Comparison of ENCODE assay signal across 10 cellular contexts in the genomic region with DNA sequence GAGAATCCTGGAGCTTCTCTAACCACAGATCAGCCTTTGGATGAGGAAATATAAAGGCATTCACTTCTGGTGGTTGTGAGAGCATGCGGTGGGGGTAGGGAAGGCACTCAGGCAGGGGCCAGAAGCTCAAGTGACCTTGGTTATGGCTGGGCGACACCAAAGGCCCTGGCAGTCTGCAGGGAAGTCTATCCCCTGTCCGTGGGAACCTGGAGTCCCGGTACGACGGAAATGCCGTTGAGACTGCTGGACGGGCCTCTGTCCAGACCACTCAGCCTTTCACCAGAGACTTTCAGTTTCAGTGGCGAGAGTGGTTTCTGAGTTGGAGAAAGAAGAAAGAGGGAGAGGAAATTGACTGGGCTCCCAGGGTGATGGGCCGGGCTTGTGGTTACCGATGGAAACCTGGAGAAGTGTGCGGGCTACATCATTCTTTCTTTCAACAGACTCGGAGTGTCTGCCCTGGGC. TPM values are rescaled to one million over a fixed set of nuclear protein-coding genes. Genes with fewer than 3 reads are reported as not detected.
DNase-seq lines count a peak whose midpoint lies in the region; ATAC-seq, FAIRE-seq and TF ChIP-seq lines count a peak whose summit lies in the region.
"Had no signal": no experiment of that assay in that cellular context is flagged by ENCODE, and none has a peak within 500 bp of the region (broad histone marks: within the 10 kb centered on the region; RNA-seq: fewer than 3 reads in every experiment).

No MANE protein-coding gene starts in this region.

- H3K36me3 ChIP-seq in HEK293 (ENCODE audit: control insufficient read depth in 2 of 2, insufficient read depth in 1 of 2, low read length in 2 of 2): no peaks in the 10 kb centered on the region
- peaks cover 10% of the 10 kb centered on the region for H3K36me3 ChIP-seq in astrocyte (ENCODE audit: insufficient read depth, low read length)
- no peaks in the 10 kb centered on the region for H3K36me3 ChIP-seq in lung (ENCODE audit: control insufficient read depth in 2 of 2, insufficient read depth in 2 of 2, low read length in 2 of 2)

- WGBS in lung, 2 donors: 6 to 8% methylated on average over 13 of the region's 13 CpGs

- peaks cover 7% of the 10 kb centered on the region for H3K27me3 Mint-ChIP-seq in astrocyte (ENCODE audit: low read depth, unreplicated experiment)

- POLR2A ChIA-PET in HEK293 (lab: Yijun Ruan, JAX): no interaction called here

- H3K36me3 Mint-ChIP-seq in astrocyte (ENCODE audit: low read depth, unreplicated experiment): peaks cover 49% of the 10 kb centered on the region

- H2AFZ ChIP-seq in astrocyte (ENCODE audit: low read depth, low read length): no peak overlapping the region

- H3K9me3 ChIP-seq in HEK293 (ENCODE audit: control insufficient read depth, insufficient read depth, low read depth, low read length): no peaks in the 10 kb centered on the region
- H3K9me3 ChIP-seq in astrocyte (ENCODE audit: insufficient read depth, low read depth, low read length): no peaks in the 10 kb centered on the region
- no peaks in the 10 kb centered on the region for H3K9me3 ChIP-seq in lung (ENCODE audit: control insufficient read depth in 2 of 2, insufficient read depth in 1 of 2, low read length in 1 of 2)

- no peaks in the 10 kb centered on the region for H3K79me2 ChIP-seq in astrocyte (ENCODE audit: insufficient read depth, low read length)

- H3K4me3 Mint-ChIP-seq in astrocyte (ENCODE audit: unreplicated experiment): peak overlapping the region; percentile 20

- FAIRE-seq in astrocyte (lab: Jason Lieb, UNC): no peak
- no peak for FAIRE-seq in GM12892 (lab: Jason Lieb, UNC)

- H3K27me3 ChIP-seq in astrocyte (ENCODE audit: insufficient read depth, low read length): no peaks in the 10 kb centered on the region
- no peaks in the 10 kb centered on the region for H3K27me3 ChIP-seq in lung (ENCODE audit: control insufficient read depth, insufficient read depth)
- H3K27me3 ChIP-seq: foreskin keratinocyte had no signal

- TF ChIP-seq CTCF in AG09319 (IDR thresholded peaks at IDR 0.05; ENCODE audit: low read depth, low read length): no peak
- no peak for TF ChIP-seq CTCF in HEK293 (tag by site-specific recombination; IDR thresholded peaks at IDR 0.05)
- no peak for TF ChIP-seq CTCF in astrocyte (IDR thresholded peaks at IDR 0.05; ENCODE audit: insufficient read depth, low read depth, low read length)
- no peak for TF ChIP-seq CTCF in lung (IDR thresholded peaks at IDR 0.05; ENCODE audit: control extremely low read depth, extremely low read depth)

- H3K9ac ChIP-seq in astrocyte (ENCODE audit: low read length): peak overlapping the region; percentile 67

- peak; percentile 47 for DNase-seq in AG09319 (ENCODE audit: extremely low read depth, low read depth)
- peak; percentile 94 for DNase-seq in astrocyte (ENCODE audit: low read depth)
- peak; percentile 51 for DNase-seq in lung (ENCODE audit: low spot score)
- DNase-seq in GM12892 (ENCODE audit: insufficient read length): no peak
- no peak for DNase-seq in T-helper 2 cell
- DNase-seq: foreskin keratinocyte had no signal

- H3K4me1 ChIP-seq in HEK293 (ENCODE audit: control insufficient read depth, insufficient read depth, low read length) (no peaks in the 10 kb centered on the region), astrocyte (ENCODE audit: insufficient read depth, low read length) (peaks cover 56% of the 10 kb centered on the region), lung (ENCODE audit: control insufficient read depth in 2 of 2, insufficient read depth in 2 of 2, low read length in 2 of 2) (peaks cover 0 to 16% of the 10 kb centered on the region in 2 donors)

- H3K4me1 Mint-ChIP-seq in astrocyte (ENCODE audit: low read depth, unreplicated experiment): peaks cover 38% of the 10 kb centered on the region

- H3K27ac Mint-ChIP-seq in astrocyte (ENCODE audit: unreplicated experiment): peak overlapping the region; percentile 87

- no peak overlapping the region for H3K4me3 ChIP-seq in HEK293 (ENCODE audit: low read depth, low read length)
- no peak overlapping the region for H3K4me3 ChIP-seq in astrocyte (ENCODE audit: insufficient read depth, low read depth, low read length)
- H3K4me3 ChIP-seq in lung: no peak overlapping the region
- H3K4me3 ChIP-seq: skin epidermis had no signal

- CTCF ChIA-PET in HEK293 (lab: Yijun Ruan, JAX): interaction anchor here (0.6 kb wide), 1 partner anchor 233 kb away, joined by 3 read pairs; no protein-coding TSS in a partner anchor

- peaks cover 2% of the 10 kb centered on the region for H3K9me3 Mint-ChIP-seq in astrocyte (ENCODE audit: unreplicated experiment)

- TF ChIP-seq POLR2A in GM12892 (IDR thresholded peaks at IDR 0.05; ENCODE audit: low read depth, low read length): no peak

- H3K4me2 ChIP-seq in astrocyte (ENCODE audit: low read length): peak overlapping the region; percentile 71

- ATAC-seq in lung (ENCODE audit: insufficient read depth, low FRiP score) (peak; percentile 48), HG02885 (IDR thresholded peaks at IDR 0.05; ENCODE audit: poor library complexity, unreplicated experiment) (no peak), GM21717 (IDR thresholded peaks at IDR 0.05; ENCODE audit: unreplicated experiment) (no peak)
- ATAC-seq: foreskin keratinocyte had no signal

- no peaks in the 10 kb centered on the region for H4K20me1 ChIP-seq in astrocyte (ENCODE audit: insufficient read depth, low read length)

- H3K27ac ChIP-seq in HEK293 (ENCODE audit: extremely low read depth, low read depth, low read length): no peak overlapping the region
- H3K27ac ChIP-seq in astrocyte (ENCODE audit: low read depth, low read length): peak overlapping the region; percentile 79
- H3K27ac ChIP-seq in lung (ENCODE audit: low read depth in 1 of 2, low read length in 1 of 2): peak overlapping the region in 1 of 2 donors; percentile 86
- H3K27ac ChIP-seq: foreskin keratinocyte had no signal

TF ChIP-seq in HEK293, 187 proteins besides CTCF, POLR2A, EP300 and RAD21:
- TF ChIP-seq PRDM1 (tag by site-specific recombination; IDR thresholded peaks at IDR 0.05) (0 out of 2 replicates have a peak, but pooled peaks have one; percentile 22), ZNF292 (tag by site-specific recombination; IDR thresholded peaks at IDR 0.05; ENCODE audit: borderline replicate concordance, low read depth) (no peak)
- TF ChIP-seq, protein P1, sequence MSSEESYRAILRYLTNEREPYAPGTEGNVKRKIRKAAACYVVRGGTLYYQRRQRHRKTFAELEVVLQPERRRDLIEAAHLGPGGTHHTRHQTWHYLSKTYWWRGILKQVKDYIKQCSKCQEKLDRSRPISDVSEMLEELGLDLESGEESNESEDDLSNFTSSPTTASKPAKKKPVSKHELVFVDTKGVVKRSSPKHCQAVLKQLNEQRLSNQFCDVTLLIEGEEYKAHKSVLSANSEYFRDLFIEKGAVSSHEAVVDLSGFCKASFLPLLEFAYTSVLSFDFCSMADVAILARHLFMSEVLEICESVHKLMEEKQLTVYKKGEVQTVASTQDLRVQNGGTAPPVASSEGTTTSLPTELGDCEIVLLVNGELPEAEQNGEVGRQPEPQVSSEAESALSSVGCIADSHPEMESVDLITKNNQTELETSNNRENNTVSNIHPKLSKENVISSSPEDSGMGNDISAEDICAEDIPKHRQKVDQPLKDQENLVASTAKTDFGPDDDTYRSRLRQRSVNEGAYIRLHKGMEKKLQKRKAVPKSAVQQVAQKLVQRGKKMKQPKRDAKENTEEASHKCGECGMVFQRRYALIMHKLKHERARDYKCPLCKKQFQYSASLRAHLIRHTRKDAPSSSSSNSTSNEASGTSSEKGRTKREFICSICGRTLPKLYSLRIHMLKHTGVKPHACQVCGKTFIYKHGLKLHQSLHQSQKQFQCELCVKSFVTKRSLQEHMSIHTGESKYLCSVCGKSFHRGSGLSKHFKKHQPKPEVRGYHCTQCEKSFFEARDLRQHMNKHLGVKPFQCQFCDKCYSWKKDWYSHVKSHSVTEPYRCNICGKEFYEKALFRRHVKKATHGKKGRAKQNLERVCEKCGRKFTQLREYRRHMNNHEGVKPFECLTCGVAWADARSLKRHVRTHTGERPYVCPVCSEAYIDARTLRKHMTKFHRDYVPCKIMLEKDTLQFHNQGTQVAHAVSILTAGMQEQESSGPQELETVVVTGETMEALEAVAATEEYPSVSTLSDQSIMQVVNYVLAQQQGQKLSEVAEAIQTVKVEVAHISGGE (tag by site-specific recombination; conservative IDR thresholded peaks at IDR 0.05; ENCODE audit: low read depth): no peak

RNA-seq across cellular contexts. Expression of gene ISCA2, which starts 20.9 kb away (rescaled TPM):
- total RNA-seq in astrocyte (21.2 and 23.6 TPM in 2 replicates), lung (10 to 100 TPM; 19.7 to 21.8 TPM)
- polyA plus RNA-seq in lung: 10 to 100 TPM; 21.1 to 24.7 TPM
- polyA plus RNA-seq in GM12892 (2012; ENCODE audit: missing spikeins): 40.9 TPM

RNA-seq across cellular contexts. Expression of gene NPC2, which starts 21.4 kb away (rescaled TPM):
- total RNA-seq in astrocyte (134 and 178 TPM in 2 replicates), lung (1,000 to 10,000 TPM in 1 of 2 donors, 100 to 1,000 TPM in 1; 922 to 1,175 TPM)
- polyA plus RNA-seq in lung: 1,000 to 10,000 TPM; 1,205 to 1,539 TPM
- 93.2 TPM for polyA plus RNA-seq in GM12892 (2012; ENCODE audit: missing spikeins)

Comparison
In these comparisons a context has a peak if more than half of its experiments do, and no peak if none do; other contexts are left out.
1. DNase-seq: peak in AG09319 (single experiment), astrocyte (single experiment) and lung (single experiment); none in GM12892 (single experiment) and T-helper 2 cell (0 of 5).